8 cellular contexts compared by ENCODE assay signal in genomic region chr12:82359115-82359478, GRCh38. TPM values are rescaled to one million over a fixed set of nuclear protein-coding genes. Genes with fewer than 3 reads are reported as not detected.
A peak's percentile ranks its signal among the peaks of the same experiment; 100 is the strongest.
DNase-seq lines count a peak whose midpoint lies in the region; TF ChIP-seq lines count a peak whose summit lies in the region.

No MANE protein-coding gene starts in this region.

- peak overlapping the region; percentile 84 to 93 for H3K9ac ChIP-seq in stomach smooth muscle (ENCODE audit: low read length in 2 of 2)

- H3K4me3 ChIP-seq in stomach smooth muscle (ENCODE audit: low read length in 2 of 2), result peak overlapping the region; percentile 54 to 99

- H3K36me3 ChIP-seq in stomach smooth muscle (ENCODE audit: control insufficient read depth in 2 of 2, insufficient read depth in 2 of 2, low read length in 2 of 2), result peaks cover 0 to 9% of the 10 kb centered on the region in 2 donors

- H3K27ac Mint-ChIP-seq in HFFc6, result peak overlapping the region; percentile 99
- peak overlapping the region; percentile 98 to 100 (median 99) for H3K27ac Mint-ChIP-seq in brain

- H3K36me3 Mint-ChIP-seq in HFFc6 (ENCODE audit: low read depth) (peaks cover 29% of the 10 kb centered on the region), brain (peaks cover 34% of the 10 kb centered on the region)

- H3K4me3 Mint-ChIP-seq in HFFc6, result peak overlapping the region; percentile 98
- H3K4me3 Mint-ChIP-seq in brain, result peak overlapping the region; percentile 98 to 100 (median 98)

- H3K9me3 ChIP-seq in stomach smooth muscle (ENCODE audit: control insufficient read depth in 2 of 2, low read length in 2 of 2), result no peaks in the 10 kb centered on the region

- H3K27ac ChIP-seq in stomach smooth muscle (ENCODE audit: low read length), result peak overlapping the region; percentile 93

- no peaks in the 10 kb centered on the region for H3K27me3 ChIP-seq in stomach smooth muscle (ENCODE audit: control insufficient read depth in 1 of 2, insufficient read depth in 2 of 2, low read length in 2 of 2)

- DNase-seq in NCI-H2081 (lab: John Stamatoyannopoulos, UW) (peak; percentile 30 to 56), NCI-H2081 treated with DMSO at 0.1 percent for 48 hours (lab: John Stamatoyannopoulos, UW) (no peak), HFFc6 (no peak), NCI-H526 (lab: John Stamatoyannopoulos, UW) (peak; percentile 55 to 59), kidney tubule cell (ENCODE audit: low spot score) (peak; percentile 13)
- no peak for DNase-seq in effector CD8-positive, alpha-beta T cell (lab: John Stamatoyannopoulos, UW)

- H3K9me3 Mint-ChIP-seq in HFFc6, result no peaks in the 10 kb centered on the region
- H3K9me3 Mint-ChIP-seq in brain, result peaks cover 0 to 3% (median 0%) of the 10 kb centered on the region in 5 experiments

- peaks cover 3% of the 10 kb centered on the region; the same call in 1 of the 2 replicates for H3K27me3 Mint-ChIP-seq in HFFc6 (ENCODE audit: insufficient read depth)
- H3K27me3 Mint-ChIP-seq in brain, result peaks cover 10% of the 10 kb centered on the region

- H3K4me1 ChIP-seq in stomach smooth muscle (ENCODE audit: control insufficient read depth, insufficient read depth, low read length), result peaks cover 17% of the 10 kb centered on the region

- H3K4me1 Mint-ChIP-seq in HFFc6 (ENCODE audit: low read depth) (peaks cover 28% of the 10 kb centered on the region), brain (peaks cover 62% of the 10 kb centered on the region)

- no peak for TF ChIP-seq CTCF in HFFc6 (IDR thresholded peaks at IDR 0.05)
- peak in 1 of 2 experiments; percentile 3 for TF ChIP-seq CTCF in brain (conservative IDR thresholded peaks at IDR 0.05)

RNA-seq across cellular contexts. Expression of gene METTL25, which starts 0.8 kb away (rescaled TPM):
- 1 to 10 TPM; 4.5 to 7.3 (median 5.8) TPM for total RNA-seq in HFFc6 (2021; fragmentation: NEBNext Ultra II Directional; extraction: Animal tissue kit (Norgen Biotek cat#: 25700))
- polyA plus RNA-seq in brain (ENCODE audit: insufficient read depth, low read depth, low replicate concordance), result 1.7 TPM

RNA-seq across cellular contexts. Expression of gene CCDC59, which starts 0.9 kb away (rescaled TPM):
- 10 to 100 TPM; 36.5 to 44.1 (median 42.4) TPM for total RNA-seq in HFFc6 (2021; fragmentation: NEBNext Ultra II Directional; extraction: Animal tissue kit (Norgen Biotek cat#: 25700))
- 14.8 TPM for polyA plus RNA-seq in brain (ENCODE audit: insufficient read depth, low read depth, low replicate concordance)

Comparison
In these comparisons a context has a peak if more than half of its experiments do, and no peak if none do; other contexts are left out.
1. DNase-seq: peak in NCI-H2081 (2 of 2), NCI-H526 (2 of 2) and kidney tubule cell (single experiment); none in NCI-H2081 treated with DMSO at 0.1 percent for 48 hours (single experiment), HFFc6 (single experiment) and effector CD8-positive, alpha-beta T cell (single experiment).